Comparison of ENCODE assay signal across 8 cellular contexts in the genomic region with DNA sequence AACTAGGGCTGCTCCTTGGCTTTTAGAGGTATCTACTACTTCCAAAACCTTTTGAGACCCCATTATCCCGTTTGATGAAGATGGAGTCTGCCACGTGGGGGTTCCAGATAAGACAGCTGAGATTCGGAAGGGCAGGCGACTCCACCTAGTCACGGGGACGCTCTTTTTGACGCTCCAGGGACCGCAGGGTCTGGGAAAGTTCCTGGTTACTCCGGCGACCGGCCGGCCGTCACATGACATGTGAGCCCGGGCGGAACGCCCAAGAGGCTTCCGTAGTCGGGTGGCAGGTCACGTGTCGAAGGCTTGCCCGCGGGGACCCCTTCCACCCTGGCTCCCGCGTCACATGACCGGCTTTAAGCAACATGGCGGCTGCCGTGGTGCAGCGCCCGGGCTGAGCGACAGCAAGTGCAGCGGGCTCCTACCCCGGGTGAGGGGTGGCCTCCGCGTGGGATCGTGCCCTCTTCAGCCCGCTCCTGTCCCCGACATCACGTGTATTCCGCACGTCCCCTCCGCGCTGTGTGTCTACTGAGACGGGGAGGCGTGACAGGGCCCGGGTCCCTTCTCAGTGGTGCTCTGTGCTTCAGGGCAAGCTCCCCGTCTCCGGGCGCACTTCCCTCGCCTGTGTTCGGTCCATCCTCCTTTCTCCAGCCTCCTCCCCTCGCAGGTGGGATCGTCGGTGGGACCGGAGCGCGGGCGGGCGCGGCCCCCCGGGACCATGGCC. TPM values are rescaled to one million over a fixed set of nuclear protein-coding genes. Genes with fewer than 3 reads are reported as not detected.
DNase-seq lines count a peak whose midpoint lies in the region; ATAC-seq, FAIRE-seq and TF ChIP-seq lines count a peak whose summit lies in the region.

TSS of gene SPNS1 (plus strand) at position 342 of the 721 bp plus-strand sequence. CDS start at position 716, 374 bp downstream.

- WGBS in pancreas, 2 donors, result 0% methylated on average over 59 to 60 of the region's 60 CpGs

- H3K36me3 ChIP-seq in pancreas, result no peaks in the 10 kb centered on the region
- peaks cover 6 to 24% (median 19%) of the 10 kb centered on the region in 3 donors for H3K36me3 ChIP-seq in tibial artery

- intact Hi-C loops in Right ventricle myocardium superior (cut with DNase I), result no loop called here
- intact Hi-C loops in pancreas (cut with DNase I), result no loop called here
- intact Hi-C loops in tibial artery (cut with DNase I; ENCODE audit: low total_unique reads), result loop anchor here (10.0 kb wide), 1 partner anchor 60 kb away; no protein-coding TSS in a partner anchor

- H3K27me3 ChIP-seq in pancreas (no peaks in the 10 kb centered on the region), tibial artery (no peaks in the 10 kb centered on the region)

- peak; percentile 98 for DNase-seq in GM10248 (ENCODE audit: extremely low spot score)
- DNase-seq in NCI-H1417 (lab: John Stamatoyannopoulos, UW), result peak; percentile 90 to 96 (median 91)
- DNase-seq in SW 1271 (lab: John Stamatoyannopoulos, UW), result peak; percentile 93 to 96
- DNase-seq in activated naive CD8-positive, alpha-beta T cell treated with anti-CD3 and anti-CD28 coated beads, Interleukin-2, amount 50 U/mL, for 16 hours (ENCODE audit: low read depth, low spot score), result peak; percentile 79
- peak; percentile 99 for DNase-seq in Right ventricle myocardium superior
- peak; percentile 96 to 99 (median 97) for DNase-seq in pancreas
- DNase-seq in tibial artery, result peak; percentile 97 to 98

- H3K27ac ChIP-seq in pancreas (peak within 1 kb of the TSS in 3 of 4 donors; percentile 38 to 61 (median 59)), tibial artery (peak within 1 kb of the TSS; percentile 83 to 87)

- no peaks in the 10 kb centered on the region for H3K9me3 ChIP-seq in pancreas
- no peaks in the 10 kb centered on the region for H3K9me3 ChIP-seq in tibial artery

- FAIRE-seq in pancreas (lab: Jason Lieb, UNC), result no peak

- no peak for TF ChIP-seq CTCF in GM10248 (IDR thresholded peaks at IDR 0.05; ENCODE audit: control extremely low read depth, extremely low read depth, low read depth, missing control alignments)
- no peak for TF ChIP-seq CTCF in pancreas (IDR thresholded peaks at IDR 0.05)
- TF ChIP-seq CTCF in tibial artery (IDR thresholded peaks at IDR 0.05), result peak in 1 of 2 experiments; percentile 27

- H3K4me3 ChIP-seq in pancreas (peak within 1 kb of the TSS; percentile 90 to 99 (median 94)), tibial artery (peak within 1 kb of the TSS; percentile 76 to 84)

- POLR2A ChIA-PET in GM10248 (lab: Yijun Ruan, JAX), result interaction anchor here (1.0 kb wide), 1 partner anchor 55 kb away, joined by 3 read pairs; no protein-coding TSS in a partner anchor

- ATAC-seq in HG02678 (IDR thresholded peaks at IDR 0.05; ENCODE audit: unreplicated experiment), result peak; percentile 92
- peak; percentile 99 for ATAC-seq in Right ventricle myocardium superior (ENCODE audit: poor library complexity)
- ATAC-seq in pancreas, result peak; percentile 95 to 99 (median 98)

- CTCF ChIA-PET in GM10248 (lab: Yijun Ruan, JAX), result interaction anchor here (1.0 to 2.3 kb wide), 7 partner anchors 11 to 1058 kb away, joined by 3 to 16 read pairs (median 3); partner anchors contain the start of gene LAT

- H3K4me1 ChIP-seq in pancreas (peaks cover 0 to 9% (median 6%) of the 10 kb centered on the region in 3 donors), tibial artery (peaks cover 0 to 21% (median 18%) of the 10 kb centered on the region in 4 donors)

RNA-seq across cellular contexts. Expression of gene SPNS1, which starts in this region (rescaled TPM):
- total RNA-seq in Right ventricle myocardium superior (15.3 TPM), pancreas (10 to 100 TPM; 12.6 to 20.4 (median 14.4) TPM)
- polyA plus RNA-seq in pancreas, result 10 to 100 TPM; 51.2 to 57.6 TPM

Comparison
In these comparisons a context has a peak if more than half of its experiments do, and no peak if none do; other contexts are left out.
1. Peak in every context shown above with its lines: DNase-seq, ATAC-seq, H3K4me3 ChIP-seq and H3K27ac ChIP-seq.